1 cellular context compared by ENCODE assay signal in genomic region chr6:33313709-33314514, GRCh38.
A peak's percentile ranks its signal among the peaks of the same experiment; 100 is the strongest.
TF ChIP-seq lines count a peak whose summit lies in the region.

TSS of gene TAPBP (minus strand) at chr6:33314078. CDS start at chr6:33314041, 37 bp downstream.

TF ChIP-seq in K562, 482 proteins besides CTCF, POLR2A, EP300 and RAD21 (continued from another document and continues in another):
- no peak for TF ChIP-seq PKNOX1 (IDR thresholded peaks at IDR 0.05)
- TF ChIP-seq ZNF518B (CRISPR knock-in tag; IDR thresholded peaks at IDR 0.05), result no peak
- no peak for TF ChIP-seq C11orf30 (IDR thresholded peaks at IDR 0.05; ENCODE audit: low read depth)
- TF ChIP-seq E2F3 (CRISPR knock-in tag; IDR thresholded peaks at IDR 0.05), result no peak
- no peak for TF ChIP-seq BRD4 (IDR thresholded peaks at IDR 0.05)
- no peak for TF ChIP-seq HDAC8 (tag; IDR thresholded peaks at IDR 0.05)
- peak; percentile 18 for TF ChIP-seq GTF3C2 (IDR thresholded peaks at IDR 0.05; ENCODE audit: borderline replicate concordance, extremely low read depth, insufficient read length)
- no peak for TF ChIP-seq TGIF2 (CRISPR knock-in tag; IDR thresholded peaks at IDR 0.05)
- 0 out of 2 replicates have a peak, but pooled peaks have one; percentile 29 for TF ChIP-seq HMGXB4 (CRISPR knock-in tag; IDR thresholded peaks at IDR 0.05)
- TF ChIP-seq ATF6 (CRISPR knock-in tag; IDR thresholded peaks at IDR 0.05), result no peak
- TF ChIP-seq ZNF695 (CRISPR knock-in tag; IDR thresholded peaks at IDR 0.05), result no peak
- TF ChIP-seq RNF219 (CRISPR knock-in tag; IDR thresholded peaks at IDR 0.05), result no peak
- no peak for TF ChIP-seq KAT8 (IDR thresholded peaks at IDR 0.05; ENCODE audit: low read depth)
- TF ChIP-seq CEBPZ (IDR thresholded peaks at IDR 0.05; ENCODE audit: borderline replicate concordance, low read depth, low read length), result no peak
- TF ChIP-seq ZBTB9 (CRISPR knock-in tag; IDR thresholded peaks at IDR 0.05), result 0 out of 2 replicates have a peak, but pooled peaks have one; percentile 42
- TF ChIP-seq ZNF75A (CRISPR knock-in tag; IDR thresholded peaks at IDR 0.05), result no peak
- TF ChIP-seq GTF2B (IDR thresholded peaks at IDR 0.05; ENCODE audit: extremely low read depth, insufficient read length), result no peak
- no peak for TF ChIP-seq MCM7 (IDR thresholded peaks at IDR 0.05)
- TF ChIP-seq ELF2 (CRISPR knock-in tag; IDR thresholded peaks at IDR 0.05), result peak; percentile 37; the same call in 1 of the 2 replicates
- TF ChIP-seq PRMT5 (CRISPR knock-in tag; IDR thresholded peaks at IDR 0.05), result peak; percentile 41; the same call in 1 of the 2 replicates
- no peak for TF ChIP-seq NCOA4 (IDR thresholded peaks at IDR 0.05; ENCODE audit: partially characterized antibody)
- TF ChIP-seq GTF2E2 (tag; IDR thresholded peaks at IDR 0.05), result no peak; the same call in 1 of the 2 replicates
- TF ChIP-seq SETDB1 (IDR thresholded peaks at IDR 0.05; ENCODE audit: low read length), result no peak
- TF ChIP-seq RBFOX2 (IDR thresholded peaks at IDR 0.05; ENCODE audit: low read depth, low read length), result peak; percentile 73
- TF ChIP-seq L3MBTL2 (IDR thresholded peaks at IDR 0.05), result no peak
- TF ChIP-seq ZNF639 (CRISPR knock-in tag; conservative IDR thresholded peaks at IDR 0.05 in 1 of 2, IDR thresholded peaks at IDR 0.05 in 1 of 2), result peak in 1 of 2 experiments; percentile 74; a peak in 1 of 4 replicates
- no peak for TF ChIP-seq DLX4 (CRISPR knock-in tag; IDR thresholded peaks at IDR 0.05)
- peak in 1 of 2 experiments; percentile 45; a peak in 2 of 4 replicates for TF ChIP-seq MAZ (CRISPR knock-in tag; conservative IDR thresholded peaks at IDR 0.05 in 1 of 2, IDR thresholded peaks at IDR 0.05 in 1 of 2)
- TF ChIP-seq STAT5B (CRISPR knock-in tag; IDR thresholded peaks at IDR 0.05), result no peak
- no peak for TF ChIP-seq JUND (IDR thresholded peaks at IDR 0.05; ENCODE audit: borderline replicate concordance, low read depth, low read length)
- TF ChIP-seq JUND (tag; IDR thresholded peaks at IDR 0.05; ENCODE audit: borderline replicate concordance, low read depth, low read length), result no peak
- peak; percentile 46 for TF ChIP-seq POLR2B (IDR thresholded peaks at IDR 0.05; ENCODE audit: low read depth, partially characterized antibody)
- TF ChIP-seq ILK (tag; IDR thresholded peaks at IDR 0.05; ENCODE audit: borderline replicate concordance, low read depth), result no peak
